Comparison of ENCODE assay signal across 23 cellular contexts in genomic region chr10:129872001-129872400, GRCh38.
"Had no signal": no experiment of that assay in that cellular context is flagged by ENCODE, and none has a peak within 500 bp of the region (broad histone marks: within the 10 kb centered on the region; RNA-seq: fewer than 3 reads in every experiment).

No MANE protein-coding gene starts in this region.

- ATAC-seq: activated CD8-positive, alpha-beta memory T cell treated with anti-CD3 and anti-CD28 coated beads, Interleukin-2, amount 10 ng/mL, durations not matched to agents 7 days and 5 days; activated T-helper 17 cell treated with anti-CD3 and anti-CD28 coated beads, Interleukin-2, amount 50 U/mL, for 72 hours; foreskin keratinocyte; left lobe of liver had no signal

- H3K27ac ChIP-seq: foreskin keratinocyte, tibial artery had no signal

- H3K27me3 Mint-ChIP-seq: activated CD8-positive, alpha-beta memory T cell treated with anti-CD3 and anti-CD28 coated beads, Interleukin-2, amount 10 ng/mL, durations not matched to agents 7 days and 5 days; activated naive CD8-positive, alpha-beta T cell treated with anti-CD3 and anti-CD28 coated beads, Interleukin-2, amount 10 ng/mL, durations not matched to agents 7 days and 5 days had no signal

- H3K4me1 ChIP-seq: foreskin keratinocyte, tibial artery had no signal

- DNase-seq: activated B cell treated with CpG ODN at 0.5 μM for 24 hours; activated CD4-positive, alpha-beta memory T cell treated with anti-CD3 and anti-CD28 coated beads for 36 hours; activated CD4-positive, alpha-beta T cell treated with anti-CD3 and anti-CD28 coated beads for 4 hours; activated CD8-positive, alpha-beta memory T cell treated with anti-CD3 and anti-CD28 coated beads, Interleukin-2, amount 10 ng/mL, durations not matched to agents 7 days and 5 days; activated naive CD4-positive, alpha-beta T cell treated with Interleukin-2 at 50 U/mL for 16 hours; activated naive CD8-positive, alpha-beta T cell treated with anti-CD3 and anti-CD28 coated beads, Interleukin-2, amount 10 ng/mL, durations not matched to agents 7 days and 5 days; activated T-cell treated with anti-CD3 and anti-CD28 coated beads, Interleukin-2, amount 50 U/mL, for 1 hour; amygdala; caudate nucleus; dorsolateral prefrontal cortex; foreskin keratinocyte; kidney; midbrain; nucleus accumbens; stimulated activated CD4-positive, alpha-beta T cell treated with anti-CD3 and anti-CD28 coated beads, Interleukin-12 subunit alpha, Interleukin-12 subunit beta, amount 100 ng/mL, for 4 hours; stimulated activated CD4-positive, alpha-beta T cell treated with anti-CD3 and anti-CD28 coated beads, Interleukin-1b, Interleukin-23, amount 100 ng/mL, for 48 hours; stimulated activated naive CD4-positive, alpha-beta T cell treated with Interleukin-2 at 50 U/mL for 16 hours; tibial artery had no signal

- H3K27me3 ChIP-seq: foreskin keratinocyte, tibial artery had no signal

- H3K9me3 ChIP-seq: tibial artery had no signal

- H3K36me3 Mint-ChIP-seq: activated CD4-positive, alpha-beta memory T cell treated with anti-CD3 and anti-CD28 coated beads for 36 hours; activated CD8-positive, alpha-beta memory T cell treated with anti-CD3 and anti-CD28 coated beads, Interleukin-2, amount 10 ng/mL, durations not matched to agents 7 days and 5 days; activated naive CD8-positive, alpha-beta T cell treated with anti-CD3 and anti-CD28 coated beads, Interleukin-2, amount 10 ng/mL, durations not matched to agents 7 days and 5 days had no signal

- H3K4me3 Mint-ChIP-seq: activated B cell treated with CpG ODN at 0.5 μM for 24 hours; activated CD4-positive, alpha-beta memory T cell treated with anti-CD3 and anti-CD28 coated beads for 36 hours; activated CD8-positive, alpha-beta memory T cell treated with anti-CD3 and anti-CD28 coated beads, Interleukin-2, amount 10 ng/mL, durations not matched to agents 7 days and 5 days; activated naive CD8-positive, alpha-beta T cell treated with anti-CD3 and anti-CD28 coated beads, Interleukin-2, amount 10 ng/mL, durations not matched to agents 7 days and 5 days; activated T-helper 17 cell treated with anti-CD3 and anti-CD28 coated beads, Interleukin-2, amount 50 U/mL, for 72 hours; nephron; T-helper 2 cell treated with Interferon-gamma antibody and Interleukin-4, amounts not matched to agents 5 μg/mL and 100 μg/mL, for 36 hours had no signal

- H3K27ac Mint-ChIP-seq: activated B cell treated with CpG ODN at 0.5 μM for 24 hours; activated CD4-positive, alpha-beta memory T cell treated with anti-CD3 and anti-CD28 coated beads for 36 hours; activated CD8-positive, alpha-beta memory T cell treated with anti-CD3 and anti-CD28 coated beads, Interleukin-2, amount 10 ng/mL, durations not matched to agents 7 days and 5 days; activated T-helper 17 cell treated with anti-CD3 and anti-CD28 coated beads, Interleukin-2, amount 50 U/mL, for 72 hours; T-helper 2 cell treated with Interferon-gamma antibody and Interleukin-4, amounts not matched to agents 5 μg/mL and 100 μg/mL, for 36 hours had no signal

- H3K4me3 ChIP-seq: dorsolateral prefrontal cortex, lung, tibial artery had no signal

- H3K9me3 Mint-ChIP-seq: activated B cell treated with CpG ODN at 0.5 μM for 24 hours; activated CD4-positive, alpha-beta memory T cell treated with anti-CD3 and anti-CD28 coated beads for 36 hours; activated naive CD8-positive, alpha-beta T cell treated with anti-CD3 and anti-CD28 coated beads, Interleukin-2, amount 10 ng/mL, durations not matched to agents 7 days and 5 days; activated T-helper 17 cell treated with anti-CD3 and anti-CD28 coated beads, Interleukin-2, amount 50 U/mL, for 72 hours; nephron; T-helper 2 cell treated with Interferon-gamma antibody and Interleukin-4, amounts not matched to agents 5 μg/mL and 100 μg/mL, for 36 hours had no signal

- H3K4me1 Mint-ChIP-seq: activated B cell treated with CpG ODN at 0.5 μM for 24 hours; activated CD8-positive, alpha-beta memory T cell treated with anti-CD3 and anti-CD28 coated beads, Interleukin-2, amount 10 ng/mL, durations not matched to agents 7 days and 5 days; activated T-helper 17 cell treated with anti-CD3 and anti-CD28 coated beads, Interleukin-2, amount 50 U/mL, for 72 hours had no signal
